ENCODE assay signal across 9 cellular contexts in genomic region chr6:33147807-33148666, GRCh38. TPM values are rescaled to one million over a fixed set of nuclear protein-coding genes. Genes with fewer than 3 reads are reported as not detected.
DNase-seq lines count a peak whose midpoint lies in the region; ATAC-seq and TF ChIP-seq lines count a peak whose summit lies in the region.
"Had no signal": no experiment of that assay in that cellular context is flagged by ENCODE, and none has a peak within 500 bp of the region (broad histone marks: within the 10 kb centered on the region; RNA-seq: fewer than 3 reads in every experiment).

No MANE protein-coding gene starts in this region.

- H3K79me2 ChIP-seq in DND-41 (ENCODE audit: insufficient read depth, low read length): no peaks in the 10 kb centered on the region

- no peak overlapping the region for H3K4me3 Mint-ChIP-seq in activated CD4-positive, alpha-beta T cell treated with anti-CD3 and anti-CD28 coated beads for 36 hours
- H3K4me3 Mint-ChIP-seq in activated T-cell treated with anti-CD3 and anti-CD28 coated beads, Interleukin-2, amount 50 U/mL, for 24 hours: no peak overlapping the region
- H3K4me3 Mint-ChIP-seq: naive thymus-derived CD4-positive, alpha-beta T cell had no signal

- no peak for TF ChIP-seq POLR2A in transverse colon (IDR thresholded peaks at IDR 0.05)

- H3K4me3 ChIP-seq in DND-41 (ENCODE audit: low read depth in 1 of 2, low read length in 2 of 2): no peak overlapping the region
- no peak overlapping the region for H3K4me3 ChIP-seq in WI38 (ENCODE audit: low read depth, low read length)
- H3K4me3 ChIP-seq in transverse colon: no peak overlapping the region

- H3K36me3 ChIP-seq in DND-41 (ENCODE audit: insufficient read depth, low read length) (no peaks in the 10 kb centered on the region), transverse colon (no peaks in the 10 kb centered on the region)

- DNase-seq in DND-41 (no peak), KG1 (lab: John Stamatoyannopoulos, UW) (peak; percentile 62), iPS-NIHi7 (ENCODE audit: extremely low spot score) (peak; percentile 58), transverse colon (no peak), NCI-H1048 (lab: John Stamatoyannopoulos, UW) (no peak)
- no peak for DNase-seq in activated CD4-positive, alpha-beta T cell treated with anti-CD3 and anti-CD28 coated beads for 36 hours
- no peak for DNase-seq in activated T-cell treated with anti-CD3 and anti-CD28 coated beads, Interleukin-2, amount 50 U/mL, for 24 hours

- H3K27ac Mint-ChIP-seq in activated CD4-positive, alpha-beta T cell treated with anti-CD3 and anti-CD28 coated beads for 36 hours: no peak overlapping the region
- H3K27ac Mint-ChIP-seq in activated T-cell treated with anti-CD3 and anti-CD28 coated beads, Interleukin-2, amount 50 U/mL, for 24 hours: no peak overlapping the region
- H3K27ac Mint-ChIP-seq: naive thymus-derived CD4-positive, alpha-beta T cell had no signal

- in situ Hi-C loops in transverse colon (cut with MboI; ENCODE audit: low pct_ligation_motif_present in 1 of 4, low pct_unique_long_range_greater_than_20kb in 1 of 4, low sequenced_read_pairs in 3 of 4): no loop called here

- TF ChIP-seq EP300 in transverse colon (IDR thresholded peaks at IDR 0.05; ENCODE audit: low read depth): no peak

- no peaks in the 10 kb centered on the region for H4K20me1 ChIP-seq in DND-41 (ENCODE audit: insufficient read depth, low read length)

- no peak for ATAC-seq in DND-41 (ENCODE audit: insufficient read depth, low read depth)
- ATAC-seq in activated CD4-positive, alpha-beta T cell treated with anti-CD3 and anti-CD28 coated beads for 36 hours: no peak
- ATAC-seq: naive thymus-derived CD4-positive, alpha-beta T cell had no signal

- CTCF ChIA-PET in activated CD4-positive, alpha-beta T cell treated with anti-CD3 and anti-CD28 coated beads for 36 hours (lab: Charles Lee): interaction anchor here (0.5 to 2.7 kb wide), 14 partner anchors 9 to 148 kb away, joined by 3 to 13 read pairs (median 4); no protein-coding TSS in a partner anchor

- POLR2A ChIA-PET in activated CD4-positive, alpha-beta T cell treated with anti-CD3 and anti-CD28 coated beads for 36 hours (lab: Charles Lee): no interaction called here

- peaks cover 10% of the 10 kb centered on the region for H3K9me3 Mint-ChIP-seq in activated CD4-positive, alpha-beta T cell treated with anti-CD3 and anti-CD28 coated beads for 36 hours (ENCODE audit: low read depth)
- H3K9me3 Mint-ChIP-seq in activated T-cell treated with anti-CD3 and anti-CD28 coated beads, Interleukin-2, amount 50 U/mL, for 24 hours: peaks cover 9% of the 10 kb centered on the region

- peaks cover 23% of the 10 kb centered on the region for H3K27me3 Mint-ChIP-seq in activated CD4-positive, alpha-beta T cell treated with anti-CD3 and anti-CD28 coated beads for 36 hours
- peaks cover 35% of the 10 kb centered on the region for H3K27me3 Mint-ChIP-seq in activated T-cell treated with anti-CD3 and anti-CD28 coated beads, Interleukin-2, amount 50 U/mL, for 24 hours

- H3K36me3 Mint-ChIP-seq in activated CD4-positive, alpha-beta T cell treated with anti-CD3 and anti-CD28 coated beads for 36 hours (ENCODE audit: low read depth): peaks cover 1% of the 10 kb centered on the region
- no peaks in the 10 kb centered on the region for H3K36me3 Mint-ChIP-seq in activated T-cell treated with anti-CD3 and anti-CD28 coated beads, Interleukin-2, amount 50 U/mL, for 24 hours (ENCODE audit: low read depth)

- TF ChIP-seq CTCF in DND-41 (IDR thresholded peaks at IDR 0.05; ENCODE audit: borderline replicate concordance, extremely low read depth, low read length, poor library complexity, severe bottlenecking): peak; percentile 83
- TF ChIP-seq CTCF in WI38 (IDR thresholded peaks at IDR 0.05; ENCODE audit: low read depth, low read length): peak; percentile 64
- peak; percentile 75 to 79 (median 76) for TF ChIP-seq CTCF in transverse colon (IDR thresholded peaks at IDR 0.05)

- H3K27ac ChIP-seq in DND-41 (ENCODE audit: low read length): no peak overlapping the region
- H3K27ac ChIP-seq in transverse colon: no peak overlapping the region

- no peaks in the 10 kb centered on the region for H3K4me1 ChIP-seq in DND-41 (ENCODE audit: insufficient read depth, low read length)
- H3K4me1 ChIP-seq in transverse colon: peaks cover 0 to 3% (median 0%) of the 10 kb centered on the region in 4 donors

- no peak overlapping the region for H2AFZ ChIP-seq in DND-41 (ENCODE audit: low read depth, low read length)

- intact Hi-C loops in transverse colon (cut with DNase I; ENCODE audit: low total_unique reads): no loop called here
- intact Hi-C loops in activated CD4-positive, alpha-beta T cell treated with anti-CD3 and anti-CD28 coated beads for 36 hours (cut with DNase I, micrococcal nuclease): loop anchor here in 1 of 2 experiments (1.0 kb wide), 2 partner anchors 25 to 133 kb away; no protein-coding TSS in a partner anchor

- H3K4me2 ChIP-seq in DND-41 (ENCODE audit: insufficient read depth, low read length): no peak overlapping the region

- H3K9ac ChIP-seq in DND-41 (ENCODE audit: low read depth, low read length): no peak overlapping the region

- peaks cover 3% of the 10 kb centered on the region for H3K27me3 ChIP-seq in DND-41 (ENCODE audit: insufficient read depth, low read length, poor library complexity)
- peaks cover 19% of the 10 kb centered on the region for H3K27me3 ChIP-seq in transverse colon

- H3K9me3 ChIP-seq in DND-41 (ENCODE audit: insufficient read depth, low read length, severe bottlenecking) (peaks cover 3% of the 10 kb centered on the region), transverse colon (peaks cover 0 to 12% of the 10 kb centered on the region in 2 donors)

- WGBS in transverse colon (ENCODE audit: low coverage in 1 of 2), 2 donors: 27 to 44% methylated on average over 6 to 8 of the region's 8 CpGs

- H3K4me1 Mint-ChIP-seq in activated CD4-positive, alpha-beta T cell treated with anti-CD3 and anti-CD28 coated beads for 36 hours: no peaks in the 10 kb centered on the region
- H3K4me1 Mint-ChIP-seq in activated T-cell treated with anti-CD3 and anti-CD28 coated beads, Interleukin-2, amount 50 U/mL, for 24 hours (ENCODE audit: low read depth): no peaks in the 10 kb centered on the region

RNA-seq across cellular contexts. Expression of gene COL11A2, which starts 44.2 kb away (rescaled TPM):
- under 1 TPM in 3 of 4 donors, not detected in 1; 0.14 to 0.79 (median 0.75) TPM for total RNA-seq in transverse colon
- total RNA-seq in activated CD4-positive, alpha-beta T cell treated with anti-CD3 and anti-CD28 coated beads for 36 hours: 1 to 10 TPM; 1.9 to 2.0 TPM

RNA-seq across cellular contexts. Expression of gene RXRB, which starts 52.4 kb away (rescaled TPM):
- total RNA-seq in transverse colon: 10 to 100 TPM; 26.9 to 31.9 (median 29.4) TPM
- 10 to 100 TPM; 41.0 to 45.4 TPM for total RNA-seq in activated CD4-positive, alpha-beta T cell treated with anti-CD3 and anti-CD28 coated beads for 36 hours

RNA-seq across cellular contexts. Expression of gene SLC39A7, which starts 52.6 kb away (rescaled TPM):
- total RNA-seq in transverse colon: 10 to 100 TPM; 38.2 to 99.9 (median 60.5) TPM
- total RNA-seq in activated CD4-positive, alpha-beta T cell treated with anti-CD3 and anti-CD28 coated beads for 36 hours: 10 to 100 TPM; 33.0 to 41.8 TPM

RNA-seq across cellular contexts. Expression of gene HSD17B8, which starts 56.4 kb away (rescaled TPM):
- total RNA-seq in transverse colon: 10 to 100 TPM; 34.3 to 65.7 (median 43.1) TPM
- 10 to 100 TPM; 23.4 to 33.2 TPM for total RNA-seq in activated CD4-positive, alpha-beta T cell treated with anti-CD3 and anti-CD28 coated beads for 36 hours

Comparison
In these comparisons a context has a peak if more than half of its experiments do, and no peak if none do; other contexts are left out.
1. DNase-seq: peak in KG1 (single experiment) and iPS-NIHi7 (single experiment); none in DND-41 (single experiment), transverse colon (single experiment), activated CD4-positive, alpha-beta T cell treated with anti-CD3 and anti-CD28 coated beads for 36 hours (single experiment), NCI-H1048 (single experiment) and activated T-cell treated with anti-CD3 and anti-CD28 coated beads, Interleukin-2, amount 50 U/mL, for 24 hours (single experiment).
2. Peak in every context shown above with its lines, with median percentiles within 50 percentile points of each other: CTCF ChIP-seq.